ENCODE assay signal across 9 cellular contexts in genomic region chr12:54220092-54220557, GRCh38. TPM values are rescaled to one million over a fixed set of nuclear protein-coding genes. Genes with fewer than 3 reads are reported as not detected.
DNase-seq lines count a peak whose midpoint lies in the region; ATAC-seq lines count a peak whose summit lies in the region.
"Had no signal": no experiment of that assay in that cellular context is flagged by ENCODE, and none has a peak within 500 bp of the region (broad histone marks: within the 10 kb centered on the region; RNA-seq: fewer than 3 reads in every experiment).

No MANE protein-coding gene starts in this region.

- peaks cover 33% of the 10 kb centered on the region for H3K4me1 Mint-ChIP-seq in stimulated activated memory B cell treated with anti-CD40 and anti-IgM and Interleukin-4, amounts not matched to agents 10 μg/mL and 1 μg/mL and 100 μg/mL, for 72 hours

- H3K36me3 Mint-ChIP-seq in stimulated activated memory B cell treated with anti-CD40 and anti-IgM and Interleukin-4, amounts not matched to agents 10 μg/mL and 1 μg/mL and 100 μg/mL, for 72 hours = no peaks in the 10 kb centered on the region
- H3K36me3 Mint-ChIP-seq: activated naive CD8-positive, alpha-beta T cell had no signal

- H3K27ac Mint-ChIP-seq in stimulated activated memory B cell treated with anti-CD40 and anti-IgM and Interleukin-4, amounts not matched to agents 10 μg/mL and 1 μg/mL and 100 μg/mL, for 72 hours = no peak overlapping the region
- H3K27ac Mint-ChIP-seq: activated naive CD8-positive, alpha-beta T cell had no signal

- DNase-seq in COR-L47 (lab: John Stamatoyannopoulos, UW) (peak; percentile 47), NCI-H526 treated with DMSO at 0.1 percent for 48 hours (lab: John Stamatoyannopoulos, UW) (peak; percentile 45), dermis blood vessel endothelial cell (peak; percentile 80), medulla oblongata (ENCODE audit: extremely low spot score) (peak; percentile 86)
- peak; percentile 60 for DNase-seq in activated CD4-positive, alpha-beta T cell treated with anti-CD3 and anti-CD28 coated beads, Interleukin-2, amount 50 U/mL, for 1 hour

- H3K4me3 Mint-ChIP-seq in stimulated activated memory B cell treated with anti-CD40 and anti-IgM and Interleukin-4, amounts not matched to agents 10 μg/mL and 1 μg/mL and 100 μg/mL, for 72 hours = no peak overlapping the region
- H3K4me3 Mint-ChIP-seq: activated naive CD8-positive, alpha-beta T cell had no signal

- no peaks in the 10 kb centered on the region for H3K27me3 Mint-ChIP-seq in stimulated activated memory B cell treated with anti-CD40 and anti-IgM and Interleukin-4, amounts not matched to agents 10 μg/mL and 1 μg/mL and 100 μg/mL, for 72 hours
- H3K27me3 Mint-ChIP-seq: activated naive CD8-positive, alpha-beta T cell had no signal

- no peaks in the 10 kb centered on the region for H3K9me3 Mint-ChIP-seq in stimulated activated memory B cell treated with anti-CD40 and anti-IgM and Interleukin-4, amounts not matched to agents 10 μg/mL and 1 μg/mL and 100 μg/mL, for 72 hours

- peak; percentile 51 for ATAC-seq in HG02798 (IDR thresholded peaks at IDR 0.05; ENCODE audit: poor library complexity, unreplicated experiment)
- ATAC-seq in stimulated activated memory B cell treated with anti-CD40 and anti-IgM and Interleukin-4, amounts not matched to agents 10 μg/mL and 1 μg/mL and 100 μg/mL, for 72 hours = peak; percentile 56
- ATAC-seq in GM19397 (IDR thresholded peaks at IDR 0.05; ENCODE audit: unreplicated experiment) = no peak

RNA-seq across cellular contexts. Expression of gene SMUG1, which starts 31.3 kb away (rescaled TPM):
- total RNA-seq in dermis blood vessel endothelial cell = 14.3 and 18.2 TPM in 2 replicates

RNA-seq across cellular contexts. Expression of gene CBX5, which starts 59.8 kb away (rescaled TPM):
- 27.6 and 81.6 TPM in 2 replicates for total RNA-seq in dermis blood vessel endothelial cell
